8 cellular contexts compared by ENCODE assay signal in genomic region chr6:30942338-30943060, GRCh38. TPM values are rescaled to one million over a fixed set of nuclear protein-coding genes. Genes with fewer than 3 reads are reported as not detected.
DNase-seq lines count a peak whose midpoint lies in the region; ATAC-seq, FAIRE-seq and TF ChIP-seq lines count a peak whose summit lies in the region.

No MANE protein-coding gene starts in this region.

- no peaks in the 10 kb centered on the region; the same call in 1 of the 2 replicates for H4K20me1 ChIP-seq in GM12878 (ENCODE audit: control insufficient read depth, insufficient read depth)

- no peak for TF ChIP-seq RAD21 in GM12878 (IDR thresholded peaks at IDR 0.05; ENCODE audit: insufficient read depth, low read depth, low read length)

- H2AFZ ChIP-seq in GM12878 (ENCODE audit: control insufficient read depth, low read depth, low read length): no peak overlapping the region

- POLR2A ChIA-PET in GM12878 (lab: Charles Lee): no interaction called here

- no TSS peak for BruUV-seq in GM12878 (replicated peaks; lab: Mats Ljungman, UMichigan)

- DNase-seq in Right ventricle myocardium inferior (ENCODE audit: missing footprints) (peak; percentile 85), cardiac septum (ENCODE audit: low spot score) (no peak), GM12878 (ENCODE audit: low read depth, low spot score) (no peak), iPS-NIHi7 (ENCODE audit: extremely low spot score) (peak; percentile 96), type B pancreatic cell (ENCODE audit: extremely low spot score, unreplicated experiment) (peak; percentile 83), NCI-H2107 treated with DMSO at 0.1 percent for 48 hours (lab: John Stamatoyannopoulos, UW; ENCODE audit: unreplicated experiment) (no peak), spleen (no peak)
- no peak for DNase-seq in stimulated activated CD4-positive, alpha-beta T cell treated with anti-CD3 and anti-CD28 coated beads, Interleukin-2, amount 100 ng/mL, for 48 hours

- 12% methylated on average over 15 of the region's 15 CpGs for WGBS in GM12878 (ENCODE audit: insufficient coverage, insufficient replicate concordance, low lambda C conversion rate, missing lambda C conversion rate)
- 17 to 24% (median 18%) methylated on average over 14 to 15 of the region's 15 CpGs for WGBS in spleen, 5 donors

- peak overlapping the region; percentile 70 for H3K4me3 Mint-ChIP-seq in type B pancreatic cell

- CTCF ChIA-PET in GM12878 (lab: Yijun Ruan, JAX): interaction anchor here (0.7 to 1.1 kb wide), 2 partner anchors 12 to 128 kb away, joined by 3 read pairs; no protein-coding TSS in a partner anchor

- no peak overlapping the region for H3K9ac ChIP-seq in GM12878 (ENCODE audit: control insufficient read depth, insufficient read depth, low read length)

- peaks cover 12% of the 10 kb centered on the region for H3K4me1 Mint-ChIP-seq in type B pancreatic cell (ENCODE audit: unreplicated experiment)

- no peak overlapping the region for H3K4me2 ChIP-seq in GM12878 (ENCODE audit: control insufficient read depth, insufficient read depth)

- H3K4me3 ChIP-seq in GM12878 (no peak overlapping the region), spleen (no peak overlapping the region)

- no peaks in the 10 kb centered on the region for H3K36me3 ChIP-seq in GM12878 (ENCODE audit: control insufficient read depth in 2 of 2, insufficient read depth in 2 of 2, low read length in 1 of 2)
- H3K36me3 ChIP-seq in spleen: no peaks in the 10 kb centered on the region

- RAD21 ChIA-PET in GM12878 (lab: Charles Lee; ENCODE audit: unreplicated experiment): no interaction called here

- H3K27me3 Mint-ChIP-seq in type B pancreatic cell: peaks cover 17% of the 10 kb centered on the region

- TF ChIP-seq POLR2A in GM12878 (IDR thresholded peaks at IDR 0.05; ENCODE audit: low read depth, low read length) (no peak), spleen (IDR thresholded peaks at IDR 0.05) (no peak)

- TF ChIP-seq EP300 in GM12878 (IDR thresholded peaks at IDR 0.05; ENCODE audit: borderline replicate concordance in 1 of 2, control insufficient read depth in 1 of 2, low read depth in 2 of 2, low read length in 2 of 2): no peak

- peak overlapping the region; percentile 64 for H3K27ac Mint-ChIP-seq in type B pancreatic cell

- SMC1A ChIA-PET in GM12878 (lab: Charles Lee; ENCODE audit: uncharacterized antibody, unreplicated experiment): no interaction called here

- H3K4me1 ChIP-seq in GM12878 (ENCODE audit: control insufficient read depth, insufficient read depth, low read length) (no peaks in the 10 kb centered on the region), spleen (no peaks in the 10 kb centered on the region)

- no peak for FAIRE-seq in GM12878 (lab: Jason Lieb, UNC)

- ATAC-seq in Right ventricle myocardium inferior (peak; percentile 79), GM12878 (no peak)

- H3K36me3 Mint-ChIP-seq in type B pancreatic cell: no peaks in the 10 kb centered on the region

- in situ Hi-C loops in GM12878 (cut with MboI): no loop called here

- H3K9me3 Mint-ChIP-seq in type B pancreatic cell: peaks cover 5% of the 10 kb centered on the region

- no peaks in the 10 kb centered on the region for H3K9me3 ChIP-seq in GM12878 (replicated peaks; ENCODE audit: control insufficient read depth, insufficient read depth, low read length)
- no peaks in the 10 kb centered on the region for H3K9me3 ChIP-seq in spleen

- H3K79me2 ChIP-seq in GM12878 (ENCODE audit: control insufficient read depth, insufficient read depth, low read length): no peaks in the 10 kb centered on the region

- no peak overlapping the region for H3K27ac ChIP-seq in GM12878 (ENCODE audit: control insufficient read depth, insufficient read depth)
- H3K27ac ChIP-seq in spleen: no peak overlapping the region

- intact Hi-C loops in Right ventricle myocardium inferior (cut with DNase I): loop anchor here (5.0 kb wide), 1 partner anchor 100 kb away; no protein-coding TSS in a partner anchor
- intact Hi-C loops in cardiac septum (cut with DNase I): no loop called here
- intact Hi-C loops in GM12878 (cut with micrococcal nuclease; ENCODE audit: unreplicated experiment): no loop called here
- intact Hi-C loops in spleen (cut with DNase I; ENCODE audit: low total_unique reads): no loop called here

- peaks cover 0 to 3% of the 10 kb centered on the region in 2 experiments; a peak in 3 of 4 replicates for H3K27me3 ChIP-seq in GM12878 (replicated peaks in 1 of 2; ENCODE audit: control insufficient read depth in 2 of 2, insufficient read depth in 2 of 2, low read length in 1 of 2)
- H3K27me3 ChIP-seq in spleen (replicated peaks in 1 of 7): peaks cover 0 to 67% (median 6%) of the 10 kb centered on the region in 7 donors

- TF ChIP-seq CTCF in GM12878 (IDR thresholded peaks at IDR 0.05 in 2 of 3, conservative IDR thresholded peaks at IDR 0.05 in 1 of 3; ENCODE audit: control insufficient read depth in 2 of 3, extremely low read depth in 1 of 3, insufficient read depth in 1 of 3, low read depth in 3 of 3, low read length in 3 of 3): 0 out of 6 replicates have a peak, but pooled peaks of 2 of the 3 experiments have one; percentile 14 to 17
- peak; percentile 68 for TF ChIP-seq CTCF in type B pancreatic cell (conservative IDR thresholded peaks at IDR 0.05)
- TF ChIP-seq CTCF in spleen (IDR thresholded peaks at IDR 0.05 in 8 of 11, conservative IDR thresholded peaks at IDR 0.05 in 3 of 11): peak in 4 of 11 experiments; percentile 11 to 39 (median 27)

RNA-seq across cellular contexts. Expression of gene MUCL3, which starts 1.7 kb away (rescaled TPM):
- not detected for total RNA-seq in Right ventricle myocardium inferior
- total RNA-seq in cardiac septum: not detected
- total RNA-seq in GM12878 (2013; cell fraction: nucleolus; rRNA removed): not detected in 2 replicates
- 0.68 and 0.76 TPM in 2 replicates for total RNA-seq in GM12878 (2014; rRNA removed)
- 0.54 and 0.64 TPM in 2 replicates for total RNA-seq in GM12878 (2014; rRNA removed; fragmentation: Illumina TruSeq; extraction: Trizol)
- total RNA-seq in GM12878 (2021): 0.28 and 0.48 TPM in 2 replicates
- polyA plus RNA-seq in GM12878 (2011; ENCODE audit: low read depth): 0.09 TPM
- polyA plus RNA-seq in GM12878 (2011; rRNA removed): 0.03 TPM in 2 replicates
- polyA plus RNA-seq in GM12878 (2011; cell fraction: cytosol; rRNA removed): 0.04 and 0.05 TPM in 2 replicates
- not detected in 2 replicates for polyA plus RNA-seq in GM12878 (2011; cell fraction: nucleus; rRNA removed)
- 0.05 and 0.07 TPM in 2 replicates for polyA plus RNA-seq in GM12878 (2012)
- polyA plus RNA-seq in GM12878 (2014; fragmentation: Illumina TruSeq; extraction: Trizol): 0.73 and 1.4 TPM in 2 replicates
- polyA plus RNA-seq in GM12878 (2014; fragmentation: Nextera tagmentation; extraction: Ambion mirVana): 1 to 10 TPM; 1.2 to 1.4 TPM
- 0.79 and 0.83 TPM in 2 replicates for polyA plus RNA-seq in GM12878 (2014; rRNA removed)
- under 1 TPM; 0.04 to 0.08 TPM for polyA plus RNA-seq in GM12878 (2016; fragmentation: Nextera tagmentation; extraction: Ambion mirVana)
- polyA minus RNA-seq in GM12878 (2011; rRNA and poly(A)+ RNA removed): not detected in 2 replicates
- polyA minus RNA-seq in GM12878 (2011; cell fraction: cytosol; rRNA and poly(A)+ RNA removed): not detected in 2 replicates
- not detected in 2 replicates for polyA minus RNA-seq in GM12878 (2011; cell fraction: nucleus; rRNA and poly(A)+ RNA removed)
- total RNA-seq in type B pancreatic cell (ENCODE audit: low replicate concordance): 0.31 and 3.5 TPM in 2 replicates
- not detected for total RNA-seq in spleen
- polyA plus RNA-seq in spleen: under 1 TPM in 1 of 3 donors, not detected in 2; 0.03 TPM

RNA-seq across cellular contexts. Expression of gene SFTA2, which starts 10.5 kb away (rescaled TPM):
- total RNA-seq in Right ventricle myocardium inferior (not detected), cardiac septum (not detected), GM12878 (2014; rRNA removed) (0.38 TPM in 1 of 2 replicates, not detected in the other), GM12878 (2014; rRNA removed; fragmentation: Illumina TruSeq; extraction: Trizol) (0.36 TPM in 1 of 2 replicates, not detected in the other), GM12878 (2021) (0.92 and 0.93 TPM in 2 replicates), type B pancreatic cell (ENCODE audit: low replicate concordance) (2.7 and 3.6 TPM in 2 replicates), spleen (under 1 TPM in 1 of 7 donors, not detected in 6; 0.47 TPM)
- not detected in 2 replicates for total RNA-seq in GM12878 (2013; cell fraction: nucleolus; rRNA removed)
- polyA plus RNA-seq in GM12878 (2011; ENCODE audit: low read depth): not detected
- polyA plus RNA-seq in GM12878 (2011; rRNA removed) (not detected in 2 replicates), GM12878 (2014; fragmentation: Illumina TruSeq; extraction: Trizol) (0.26 TPM in 1 of 2 replicates, not detected in the other), GM12878 (2014; fragmentation: Nextera tagmentation; extraction: Ambion mirVana) (under 1 TPM; 0.31 to 0.53 TPM), GM12878 (2014; rRNA removed) (0.27 TPM in 1 of 2 replicates, not detected in the other), GM12878 (2016; fragmentation: Nextera tagmentation; extraction: Ambion mirVana) (under 1 TPM in 1 of 2 experiments, not detected in 1; 0.15 TPM), spleen (1 to 10 TPM in 1 of 3 donors, under 1 TPM in 1, not detected in 1; 0.08 to 2.6 TPM)
- not detected in 2 replicates for polyA plus RNA-seq in GM12878 (2011; cell fraction: cytosol; rRNA removed)
- polyA plus RNA-seq in GM12878 (2011; cell fraction: nucleus; rRNA removed): not detected in 2 replicates
- 0.25 TPM in 1 of 2 replicates, not detected in the other for polyA plus RNA-seq in GM12878 (2012)
- polyA minus RNA-seq in GM12878 (2011; rRNA and poly(A)+ RNA removed): 0.36 TPM in 1 of 2 replicates, not detected in the other
- polyA minus RNA-seq in GM12878 (2011; cell fraction: cytosol; rRNA and poly(A)+ RNA removed): not detected in 2 replicates
- not detected in 2 replicates for polyA minus RNA-seq in GM12878 (2011; cell fraction: nucleus; rRNA and poly(A)+ RNA removed)

RNA-seq across cellular contexts. Expression of gene VARS2, which starts 28.5 kb away (rescaled TPM):
- total RNA-seq in Right ventricle myocardium inferior: 18.3 TPM
- total RNA-seq in cardiac septum: 24.7 TPM
- 64.4 and 76.9 TPM in 2 replicates for total RNA-seq in GM12878 (2013; cell fraction: nucleolus; rRNA removed)
- 61.6 and 70.7 TPM in 2 replicates for total RNA-seq in GM12878 (2014; rRNA removed)
- total RNA-seq in GM12878 (2014; rRNA removed; fragmentation: Illumina TruSeq; extraction: Trizol): 28.2 and 30.3 TPM in 2 replicates
- total RNA-seq in GM12878 (2021): 64.3 and 71.2 TPM in 2 replicates
- 12.9 TPM for polyA plus RNA-seq in GM12878 (2011; ENCODE audit: low read depth)
- 34.6 and 59.9 TPM in 2 replicates for polyA plus RNA-seq in GM12878 (2011; rRNA removed)
- 41.6 and 56.1 TPM in 2 replicates for polyA plus RNA-seq in GM12878 (2011; cell fraction: cytosol; rRNA removed)
- 384 and 390 TPM in 2 replicates for polyA plus RNA-seq in GM12878 (2011; cell fraction: nucleus; rRNA removed)
- polyA plus RNA-seq in GM12878 (2012): 29.2 and 30.8 TPM in 2 replicates
- 21.8 and 38.1 TPM in 2 replicates for polyA plus RNA-seq in GM12878 (2014; fragmentation: Illumina TruSeq; extraction: Trizol)
- polyA plus RNA-seq in GM12878 (2014; fragmentation: Nextera tagmentation; extraction: Ambion mirVana): 1 to 10 TPM; 3.8 to 4.3 TPM
- polyA plus RNA-seq in GM12878 (2014; rRNA removed): 56.0 and 56.4 TPM in 2 replicates
- polyA plus RNA-seq in GM12878 (2016; fragmentation: Nextera tagmentation; extraction: Ambion mirVana): 10 to 100 TPM; 47.2 to 51.0 TPM
- polyA minus RNA-seq in GM12878 (2011; rRNA and poly(A)+ RNA removed): 74.7 and 75.1 TPM in 2 replicates
- polyA minus RNA-seq in GM12878 (2011; cell fraction: cytosol; rRNA and poly(A)+ RNA removed): 23.5 and 31.3 TPM in 2 replicates
- 56.5 and 70.7 TPM in 2 replicates for polyA minus RNA-seq in GM12878 (2011; cell fraction: nucleus; rRNA and poly(A)+ RNA removed)
- 43.8 and 79.4 TPM in 2 replicates for total RNA-seq in type B pancreatic cell (ENCODE audit: low replicate concordance)
- 10 to 100 TPM; 16.4 to 30.7 (median 28.1) TPM for total RNA-seq in spleen
- 10 to 100 TPM; 15.5 to 38.2 (median 36.3) TPM for polyA plus RNA-seq in spleen

RNA-seq across cellular contexts. Expression of gene GTF2H4, which starts 34.5 kb away (rescaled TPM):
- total RNA-seq in Right ventricle myocardium inferior: 22.2 TPM
- 16.0 TPM for total RNA-seq in cardiac septum
- total RNA-seq in GM12878 (2013; cell fraction: nucleolus; rRNA removed): 76.6 and 84.0 TPM in 2 replicates
- 16.8 and 17.3 TPM in 2 replicates for total RNA-seq in GM12878 (2014; rRNA removed)
- total RNA-seq in GM12878 (2014; rRNA removed; fragmentation: Illumina TruSeq; extraction: Trizol): 20.4 and 24.2 TPM in 2 replicates
- total RNA-seq in GM12878 (2021): 43.4 and 43.8 TPM in 2 replicates
- 18.0 TPM for polyA plus RNA-seq in GM12878 (2011; ENCODE audit: low read depth)
- polyA plus RNA-seq in GM12878 (2011; rRNA removed): 20.8 and 43.4 TPM in 2 replicates
- polyA plus RNA-seq in GM12878 (2011; cell fraction: cytosol; rRNA removed): 32.7 and 37.2 TPM in 2 replicates
- polyA plus RNA-seq in GM12878 (2011; cell fraction: nucleus; rRNA removed): 184 and 197 TPM in 2 replicates
- polyA plus RNA-seq in GM12878 (2012): 19.5 and 22.0 TPM in 2 replicates
- polyA plus RNA-seq in GM12878 (2014; fragmentation: Illumina TruSeq; extraction: Trizol): 39.5 and 40.3 TPM in 2 replicates
- polyA plus RNA-seq in GM12878 (2014; fragmentation: Nextera tagmentation; extraction: Ambion mirVana): 1 to 10 TPM; 1.1 to 2.2 TPM
- 41.0 and 55.8 TPM in 2 replicates for polyA plus RNA-seq in GM12878 (2014; rRNA removed)
- 10 to 100 TPM in 1 of 2 experiments, 1 to 10 TPM in 1; 9.2 to 12.4 TPM for polyA plus RNA-seq in GM12878 (2016; fragmentation: Nextera tagmentation; extraction: Ambion mirVana)
- 13.5 and 22.9 TPM in 2 replicates for polyA minus RNA-seq in GM12878 (2011; rRNA and poly(A)+ RNA removed)
- polyA minus RNA-seq in GM12878 (2011; cell fraction: cytosol; rRNA and poly(A)+ RNA removed): 6.8 and 8.7 TPM in 2 replicates
- 27.4 and 34.9 TPM in 2 replicates for polyA minus RNA-seq in GM12878 (2011; cell fraction: nucleus; rRNA and poly(A)+ RNA removed)
- 40.8 and 78.7 TPM in 2 replicates for total RNA-seq in type B pancreatic cell (ENCODE audit: low replicate concordance)
- total RNA-seq in spleen: 10 to 100 TPM; 20.6 to 49.7 (median 28.3) TPM
- polyA plus RNA-seq in spleen: 10 to 100 TPM; 21.9 to 40.0 (median 33.8) TPM

RNA-seq across cellular contexts. Expression of gene MUC21, which starts 41.0 kb away (rescaled TPM):
- not detected for total RNA-seq in Right ventricle myocardium inferior
- total RNA-seq in cardiac septum: not detected
- total RNA-seq in GM12878 (2013; cell fraction: nucleolus; rRNA removed): not detected in 2 replicates
- total RNA-seq in GM12878 (2014; rRNA removed): not detected in 2 replicates
- total RNA-seq in GM12878 (2014; rRNA removed; fragmentation: Illumina TruSeq; extraction: Trizol): not detected in 2 replicates
- not detected in 2 replicates for total RNA-seq in GM12878 (2021)
- not detected for polyA plus RNA-seq in GM12878 (2011; ENCODE audit: low read depth)
- not detected in 2 replicates for polyA plus RNA-seq in GM12878 (2011; rRNA removed)
- not detected in 2 replicates for polyA plus RNA-seq in GM12878 (2011; cell fraction: cytosol; rRNA removed)
- polyA plus RNA-seq in GM12878 (2011; cell fraction: nucleus; rRNA removed): not detected in 2 replicates
- polyA plus RNA-seq in GM12878 (2012): not detected in 2 replicates
- not detected in 2 replicates for polyA plus RNA-seq in GM12878 (2014; fragmentation: Illumina TruSeq; extraction: Trizol)
- polyA plus RNA-seq in GM12878 (2014; fragmentation: Nextera tagmentation; extraction: Ambion mirVana): under 1 TPM in 1 of 2 experiments, not detected in 1; 0.02 TPM
- polyA plus RNA-seq in GM12878 (2014; rRNA removed): not detected in 2 replicates
- polyA plus RNA-seq in GM12878 (2016; fragmentation: Nextera tagmentation; extraction: Ambion mirVana): not detected
- not detected in 2 replicates for polyA minus RNA-seq in GM12878 (2011; rRNA and poly(A)+ RNA removed)
- not detected in 2 replicates for polyA minus RNA-seq in GM12878 (2011; cell fraction: cytosol; rRNA and poly(A)+ RNA removed)
- not detected in 2 replicates for polyA minus RNA-seq in GM12878 (2011; cell fraction: nucleus; rRNA and poly(A)+ RNA removed)
- total RNA-seq in type B pancreatic cell (ENCODE audit: low replicate concordance): 0.43 and 0.65 TPM in 2 replicates
- total RNA-seq in spleen: not detected
- polyA plus RNA-seq in spleen: under 1 TPM; 0.02 to 0.64 (median 0.05) TPM

Comparison
In these comparisons a context has a peak if more than half of its experiments do, and no peak if none do; other contexts are left out.
1. DNase-seq: peak in Right ventricle myocardium inferior (single experiment), iPS-NIHi7 (single experiment) and type B pancreatic cell (single experiment); none in cardiac septum (single experiment), GM12878 (single experiment), NCI-H2107 treated with DMSO at 0.1 percent for 48 hours (single experiment), spleen (single experiment) and stimulated activated CD4-positive, alpha-beta T cell treated with anti-CD3 and anti-CD28 coated beads, Interleukin-2, amount 100 ng/mL, for 48 hours (0 of 2).